Comparison of ENCODE assay signal across 26 cellular contexts in genomic region chr2:126990200-126990599, GRCh38.
DNase-seq lines count a peak whose midpoint lies in the region; ATAC-seq, FAIRE-seq and TF ChIP-seq lines count a peak whose summit lies in the region.
"Had no signal": no experiment of that assay in that cellular context is flagged by ENCODE, and none has a peak within 500 bp of the region (broad histone marks: within the 10 kb centered on the region; RNA-seq: fewer than 3 reads in every experiment).

No MANE protein-coding gene starts in this region.

- H4K20me1 ChIP-seq in HCT116 (ENCODE audit: insufficient read depth) = no peaks in the 10 kb centered on the region

- no peak for TF ChIP-seq EP300 in A549 (IDR thresholded peaks at IDR 0.05)

- intact Hi-C loops in HCT116 (cut with micrococcal nuclease) = no loop called here

- no TSS peak for BruUV-seq in HCT116 (replicated peaks; lab: Mats Ljungman, UMichigan)

- H3K36me3 ChIP-seq in HCT116 (ENCODE audit: control insufficient read depth in 1 of 2, insufficient read depth in 2 of 2, low read length in 2 of 2) (no peaks in the 10 kb centered on the region), lung (ENCODE audit: control insufficient read depth in 2 of 2, insufficient read depth in 2 of 2, low read length in 2 of 2) (no peaks in the 10 kb centered on the region)
- H3K36me3 ChIP-seq: SJCRH30 had no signal

- RAD21 ChIA-PET in HCT116 (lab: Charles Lee; ENCODE audit: low non-redundant PET in 1 of 2, low total read pairs in 2 of 2, uncharacterized antibody in 2 of 2, unreplicated experiment in 2 of 2) = no interaction called here

- TF ChIP-seq CTCF in A549 (IDR thresholded peaks at IDR 0.05) (no peak), HCT116 (IDR thresholded peaks at IDR 0.05 in 2 of 3, conservative IDR thresholded peaks at IDR 0.05 in 1 of 3; ENCODE audit: borderline replicate concordance in 1 of 3, insufficient read depth in 1 of 3, low read depth in 2 of 3, low read length in 2 of 3) (no peak), lung (IDR thresholded peaks at IDR 0.05; ENCODE audit: control extremely low read depth, extremely low read depth) (no peak)

- H3K27ac ChIP-seq in A549 (no peak overlapping the region), HCT116 (ENCODE audit: low read depth, low read length) (no peak overlapping the region), lung (ENCODE audit: low read depth in 1 of 2, low read length in 1 of 2) (no peak overlapping the region)
- H3K27ac ChIP-seq: C4-2B, HL-60, SJCRH30 had no signal

- POLR2A ChIA-PET in A549 (lab: Yijun Ruan, JAX) = no interaction called here
- POLR2A ChIA-PET in HCT116 (lab: Charles Lee) = no interaction called here

- TF ChIP-seq POLR2A in A549 (IDR thresholded peaks at IDR 0.05; ENCODE audit: low read length) (no peak), HCT116 (IDR thresholded peaks at IDR 0.05; ENCODE audit: borderline replicate concordance, extremely low read depth, insufficient read depth, insufficient read length) (no peak)

- ATAC-seq in A549 = peak; percentile 61 to 66; a peak in 5 of 6 replicates
- ATAC-seq in HCT116 = peak; percentile 4; the same call in 1 of the 2 replicates
- peak; percentile 62 for ATAC-seq in lung (ENCODE audit: insufficient read depth, low FRiP score)
- no peak for ATAC-seq in HG02870 (IDR thresholded peaks at IDR 0.05; ENCODE audit: unreplicated experiment)
- ATAC-seq: CD8-positive, alpha-beta T cell; GM23338; PC-3; Right ventricle myocardium inferior; SK-N-SH treated with all-trans-retinoic acid at 6 μM for 48 hours had no signal

- FAIRE-seq in A549 (lab: Jason Lieb, UNC) = no peak
- FAIRE-seq: A204.1 had no signal

- H3K4me3 ChIP-seq in A549 = no peak overlapping the region
- no peak overlapping the region for H3K4me3 ChIP-seq in HCT116 (replicated peaks in 1 of 2; ENCODE audit: low read depth in 1 of 2, low read length in 2 of 2)
- H3K4me3 ChIP-seq in lung = no peak overlapping the region
- H3K4me3 ChIP-seq: GM23338, SJCRH30 had no signal

- DNase-seq in A549 (ENCODE audit: low read depth in 1 of 2, low spot score in 1 of 2) (no peak), HCT116 (ENCODE audit: low read depth, low spot score) (no peak), kidney tubule cell (ENCODE audit: low spot score) (peak; percentile 16), lung (ENCODE audit: low spot score) (no peak), AG20443 (ENCODE audit: low spot score) (no peak), LoVo (ENCODE audit: low spot score) (no peak)
- no peak for DNase-seq in activated effector memory CD4-positive, alpha-beta T cell treated with Interleukin-2 at 50 U/mL for 16 hours
- DNase-seq: Calu3; CD8-positive, alpha-beta T cell; H9; Karpas-422; NCI-H1105 treated with DMSO at 0.1 percent for 48 hours; NCI-H2029; NCI-H446 treated with DMSO at 0.1 percent for 48 hours; NCI-H526; NCI-H82; NK-92 treated with Interleukin-12 subunit alpha and Interleukin-12 subunit beta, amount 100 ng/mL, for 24 hours; PC-3; SJCRH30 had no signal

- CTCF ChIA-PET in A549 (lab: Yijun Ruan, JAX) = interaction anchor here (2.2 kb wide), 1 partner anchor 19 kb away, joined by 14 read pairs; no protein-coding TSS in a partner anchor
- CTCF ChIA-PET in HCT116 (lab: Charles Lee) = no interaction called here

- no peak for TF ChIP-seq RAD21 in A549 (conservative IDR thresholded peaks at IDR 0.05 in 1 of 2, IDR thresholded peaks at IDR 0.05 in 1 of 2)
- TF ChIP-seq RAD21 in HCT116 (IDR thresholded peaks at IDR 0.05; ENCODE audit: low read depth) = no peak

- 25% methylated on average over 1 of the region's 2 CpGs for WGBS in A549 (ENCODE audit: missing lambda C conversion rate)
- WGBS in lung, 2 donors = 81 to 94% methylated on average over 2 of the region's 2 CpGs

- H2AFZ ChIP-seq in HCT116 (ENCODE audit: low read depth, low read length, poor library complexity, severe bottlenecking) = no peak overlapping the region

- H3K27me3 ChIP-seq in HCT116 (ENCODE audit: insufficient read depth, low read length) = peaks cover 42% of the 10 kb centered on the region
- no peaks in the 10 kb centered on the region for H3K27me3 ChIP-seq in lung (ENCODE audit: control insufficient read depth, insufficient read depth)
- H3K27me3 ChIP-seq: SJCRH30 had no signal

- H3K9me3 ChIP-seq in A549 = 0 out of 3 replicates have a peak, but pooled peaks cover 4% of the 10 kb centered on the region
- no peaks in the 10 kb centered on the region for H3K9me3 ChIP-seq in HCT116 (ENCODE audit: control insufficient read depth in 1 of 2, insufficient read depth in 1 of 2, low read depth in 1 of 2, low read length in 2 of 2)
- peaks cover 0 to 3% of the 10 kb centered on the region in 2 donors for H3K9me3 ChIP-seq in lung (ENCODE audit: control insufficient read depth in 2 of 2, insufficient read depth in 1 of 2, low read length in 1 of 2)
- H3K9me3 ChIP-seq: SJCRH30 had no signal

- H3K9ac ChIP-seq in HCT116 (ENCODE audit: low read length) = no peak overlapping the region

- H3K9me2 ChIP-seq in HCT116 (ENCODE audit: insufficient read depth) = no peaks in the 10 kb centered on the region

- H3K4me1 ChIP-seq in A549 = no peaks in the 10 kb centered on the region
- H3K4me1 ChIP-seq in HCT116 (ENCODE audit: control insufficient read depth in 1 of 2, insufficient read depth in 2 of 2, low read length in 2 of 2) = no peaks in the 10 kb centered on the region
- H3K4me1 ChIP-seq in lung (ENCODE audit: control insufficient read depth in 2 of 2, insufficient read depth in 2 of 2, low read length in 2 of 2) = no peaks in the 10 kb centered on the region
- H3K4me1 ChIP-seq: SJCRH30 had no signal

- H3K4me2 ChIP-seq in A549 (no peak overlapping the region), HCT116 (ENCODE audit: low read length) (no peak overlapping the region)
- H3K4me2 ChIP-seq: GM23338 had no signal

- no peaks in the 10 kb centered on the region for H3K79me2 ChIP-seq in HCT116 (ENCODE audit: insufficient read depth, low read length)

TF ChIP-seq in A549, 52 proteins besides CTCF, POLR2A, EP300 and RAD21:
- TF ChIP-seq GATA3 (IDR thresholded peaks at IDR 0.05; ENCODE audit: borderline replicate concordance) = no peak
- no peak for TF ChIP-seq MAZ (IDR thresholded peaks at IDR 0.05; ENCODE audit: borderline replicate concordance, low read depth, low read length)

TF ChIP-seq in HCT116, 20 proteins besides CTCF, POLR2A, EP300 and RAD21:
- TF ChIP-seq CEBPB (IDR thresholded peaks at IDR 0.05; ENCODE audit: low read depth) (no peak), EZH2phosphoT487 (IDR thresholded peaks at IDR 0.05; ENCODE audit: borderline replicate concordance) (no peak), POLR2AphosphoS5 (IDR thresholded peaks at IDR 0.05; ENCODE audit: low read depth, low read length) (no peak), SRF (IDR thresholded peaks at IDR 0.05; ENCODE audit: low read depth) (no peak), YY1 (IDR thresholded peaks at IDR 0.05; ENCODE audit: extremely low read depth, insufficient replicate concordance, low read depth, low read length) (no peak), ZNF274 (IDR thresholded peaks at IDR 0.05; ENCODE audit: low read depth, low read length) (no peak)
- TF ChIP-seq, protein P1, sequence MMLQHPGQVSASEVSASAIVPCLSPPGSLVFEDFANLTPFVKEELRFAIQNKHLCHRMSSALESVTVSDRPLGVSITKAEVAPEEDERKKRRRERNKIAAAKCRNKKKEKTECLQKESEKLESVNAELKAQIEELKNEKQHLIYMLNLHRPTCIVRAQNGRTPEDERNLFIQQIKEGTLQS (IDR thresholded peaks at IDR 0.05) = no peak
